In genomic region chr3:42772670-42773408, GRCh38 we compare ENCODE assay signal across 9 cellular contexts. TPM values are rescaled to one million over a fixed set of nuclear protein-coding genes. Genes with fewer than 3 reads are reported as not detected.
DNase-seq lines count a peak whose midpoint lies in the region; ATAC-seq and TF ChIP-seq lines count a peak whose summit lies in the region.
"Had no signal": no experiment of that assay in that cellular context is flagged by ENCODE, and none has a peak within 500 bp of the region (broad histone marks: within the 10 kb centered on the region; RNA-seq: fewer than 3 reads in every experiment).

CCDC13 (minus strand) TSS chr3:42773253; CDS start chr3:42758345, 14,908 bp downstream.

- intact Hi-C loops in mucosa of descending colon (cut with DNase I, micrococcal nuclease), result no loop called here

- H3K4me3 ChIP-seq in CD4-positive, CD25-positive, alpha-beta regulatory T cell (ENCODE audit: low read depth, low read length), result peak within 1 kb of the TSS; percentile 84
- H3K4me3 ChIP-seq in NT2/D1 (ENCODE audit: insufficient read length, low read depth), result peak within 1 kb of the TSS; percentile 49
- H3K4me3 ChIP-seq in mucosa of descending colon, result no peak within 1 kb of the TSS

- H3K27ac ChIP-seq in CD4-positive, CD25-positive, alpha-beta regulatory T cell (ENCODE audit: insufficient read depth, low read length, poor library complexity, severe bottlenecking), result no peak within 1 kb of the TSS
- H3K27ac ChIP-seq: epithelial cell of prostate had no signal

- H3K9me3 ChIP-seq in CD4-positive, CD25-positive, alpha-beta regulatory T cell (ENCODE audit: control insufficient read depth in 2 of 2, low read length in 2 of 2), result no peaks in the 10 kb centered on the region
- H3K9me3 ChIP-seq in NT2/D1 (ENCODE audit: insufficient read depth, low read length) (peaks cover 15% of the 10 kb centered on the region; the same call in 1 of the 2 replicates), mucosa of descending colon (no peaks in the 10 kb centered on the region)

- peak; percentile 72 for TF ChIP-seq POLR2A in erythroblast (IDR thresholded peaks at IDR 0.05; ENCODE audit: low read length)

- H3K27me3 Mint-ChIP-seq in CD4-positive, CD25-positive, alpha-beta regulatory T cell, result peaks cover 7% of the 10 kb centered on the region

- H3K27ac Mint-ChIP-seq in CD4-positive, CD25-positive, alpha-beta regulatory T cell, result peak within 1 kb of the TSS; percentile 48 to 89 (median 74)

- no peaks in the 10 kb centered on the region for H3K36me3 ChIP-seq in CD4-positive, CD25-positive, alpha-beta regulatory T cell (ENCODE audit: control insufficient read depth, insufficient read depth, low read length)
- H3K36me3 ChIP-seq in NT2/D1 (ENCODE audit: insufficient read depth, insufficient read length, low read length) (no peaks in the 10 kb centered on the region), mucosa of descending colon (ENCODE audit: low read depth) (no peaks in the 10 kb centered on the region)

- peak; percentile 79 to 87 for ATAC-seq in CD4-positive, CD25-positive, alpha-beta regulatory T cell (ENCODE audit: low read depth in 2 of 2)
- ATAC-seq in GM19351 (IDR thresholded peaks at IDR 0.05; ENCODE audit: unreplicated experiment) (peak; percentile 99), HG03521 (IDR thresholded peaks at IDR 0.05; ENCODE audit: unreplicated experiment) (peak; percentile 99), mucosa of descending colon (peak; percentile 89)

- H3K9ac ChIP-seq in NT2/D1 (ENCODE audit: insufficient read length, low read depth), result peak within 1 kb of the TSS; percentile 44

- peak; percentile 68 to 92 (median 77) for DNase-seq in CD4-positive, CD25-positive, alpha-beta regulatory T cell
- DNase-seq in NT2/D1 (ENCODE audit: low read depth, low spot score) (peak; percentile 88), activated T-cell treated with anti-CD3 and anti-CD28 coated beads for 1 hour (ENCODE audit: low read depth) (peak; percentile 80), erythroblast (lab: John Stamatoyannopoulos, UW) (peak; percentile 95 to 97), mucosa of descending colon (peak; percentile 90 to 96 (median 92))
- DNase-seq in stimulated activated CD8-positive, alpha-beta memory T cell treated with anti-CD3 and anti-CD28 coated beads, Interleukin-2, amount 100 ng/mL, for 48 hours (ENCODE audit: low read depth in 2 of 2), result peak; percentile 91 to 92

- peaks cover 0 to 1% (median 0%) of the 10 kb centered on the region in 7 donors for H3K9me3 Mint-ChIP-seq in CD4-positive, CD25-positive, alpha-beta regulatory T cell

- no peaks in the 10 kb centered on the region for H3K36me3 Mint-ChIP-seq in CD4-positive, CD25-positive, alpha-beta regulatory T cell

- TF ChIP-seq CTCF in mucosa of descending colon (IDR thresholded peaks at IDR 0.05), result no peak

- peak within 1 kb of the TSS; percentile 68 to 96 (median 86) for H3K4me3 Mint-ChIP-seq in CD4-positive, CD25-positive, alpha-beta regulatory T cell

- H3K4me1 Mint-ChIP-seq in CD4-positive, CD25-positive, alpha-beta regulatory T cell, result peaks cover 8 to 18% (median 10%) of the 10 kb centered on the region in 4 donors

- H3K4me1 ChIP-seq in CD4-positive, CD25-positive, alpha-beta regulatory T cell (ENCODE audit: control insufficient read depth, insufficient read depth, low read length, poor library complexity, severe bottlenecking), result peaks cover 14% of the 10 kb centered on the region
- peaks cover 3% of the 10 kb centered on the region for H3K4me1 ChIP-seq in NT2/D1 (ENCODE audit: insufficient read depth, insufficient read length)
- H3K4me1 ChIP-seq in mucosa of descending colon (ENCODE audit: low read depth), result peaks cover 9% of the 10 kb centered on the region

- H3K27me3 ChIP-seq in CD4-positive, CD25-positive, alpha-beta regulatory T cell (ENCODE audit: control insufficient read depth, insufficient read depth, low read length), result no peaks in the 10 kb centered on the region
- peaks cover 19% of the 10 kb centered on the region for H3K27me3 ChIP-seq in NT2/D1 (ENCODE audit: insufficient read depth, insufficient read length)

RNA-seq across cellular contexts. Expression of gene CCDC13, which starts in this region (rescaled TPM):
- 0.32 TPM for total RNA-seq in CD4-positive, CD25-positive, alpha-beta regulatory T cell
- polyA plus RNA-seq in CD4-positive, CD25-positive, alpha-beta regulatory T cell, result under 1 TPM in 3 of 4 donors, not detected in 1; 0.15 to 0.33 (median 0.26) TPM
- 1 to 10 TPM; 2.2 to 3.3 (median 3.0) TPM for total RNA-seq in mucosa of descending colon

Comparison
In these comparisons a context has a peak if more than half of its experiments do, and no peak if none do; other contexts are left out.
1. Peak in DNase-seq, ATAC-seq and H3K4me3 ChIP-seq in CD4-positive, CD25-positive, alpha-beta regulatory T cell; RNA of the gene not detected or under 1 TPM.